ENCODE assay signal across 8 cellular contexts in the genomic region with DNA sequence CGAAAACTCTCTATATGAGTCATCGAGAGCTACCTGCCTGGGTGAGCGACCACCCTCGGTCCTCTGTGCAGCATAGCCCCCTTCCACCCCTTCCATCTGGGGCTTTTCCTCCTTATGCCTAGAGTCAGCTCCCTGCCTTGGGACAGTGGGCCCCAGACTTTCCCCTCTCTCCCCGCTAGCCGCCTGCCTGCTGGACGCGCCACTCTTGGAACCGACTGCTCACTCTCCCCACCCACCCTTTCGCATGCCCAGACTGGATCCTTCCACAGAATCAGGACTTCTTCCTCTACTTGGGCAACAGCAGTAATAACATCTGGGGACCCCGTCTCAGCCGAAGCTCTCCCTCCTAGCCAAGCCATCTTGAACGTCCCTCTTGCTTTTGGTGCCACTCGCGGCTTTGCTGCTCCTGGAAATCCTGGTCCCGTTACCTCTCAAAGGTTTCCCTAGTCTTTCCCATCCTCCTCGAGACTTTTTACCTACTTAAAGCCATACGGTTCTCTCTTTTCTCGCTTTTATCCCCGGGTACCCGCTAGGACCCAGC. TPM values are rescaled to one million over a fixed set of nuclear protein-coding genes. Genes with fewer than 3 reads are reported as not detected.
A peak's percentile ranks its signal among the peaks of the same experiment; 100 is the strongest.
DNase-seq lines count a peak whose midpoint lies in the region; ATAC-seq and TF ChIP-seq lines count a peak whose summit lies in the region.

No MANE protein-coding gene starts in this region.

- no peaks in the 10 kb centered on the region for H3K27me3 ChIP-seq in GM23338 (ENCODE audit: insufficient read depth)
- H3K27me3 ChIP-seq in gastroesophageal sphincter = no peaks in the 10 kb centered on the region
- no peaks in the 10 kb centered on the region for H3K27me3 ChIP-seq in parathyroid adenoma (ENCODE audit: control insufficient read depth, insufficient read depth, low read length)

- H3K27ac ChIP-seq in GM23338 (ENCODE audit: low read depth) = no peak overlapping the region
- peak overlapping the region; percentile 90 to 100 (median 97) for H3K27ac ChIP-seq in gastroesophageal sphincter
- peak overlapping the region; percentile 57 for H3K27ac ChIP-seq in parathyroid adenoma

- no peak for TF ChIP-seq EP300 in gastroesophageal sphincter (IDR thresholded peaks at IDR 0.05)

- peaks cover 4% of the 10 kb centered on the region; the same call in 1 of the 2 replicates for H3F3A ChIP-seq in GM23338 (replicated peaks; ENCODE audit: low read depth)

- ATAC-seq in GM23338 (peak; percentile 2), activated B cell treated with CpG ODN at 0.5 μM for 24 hours (ENCODE audit: low read depth) (no peak), gastroesophageal sphincter (peak; percentile 2)

- H3K4me3 ChIP-seq in AG09309 (ENCODE audit: control insufficient read depth, low read depth, low read length) = peak overlapping the region; percentile 95
- peak overlapping the region; percentile 89 for H3K4me3 ChIP-seq in GM23338
- peak overlapping the region; percentile 71 to 93 for H3K4me3 ChIP-seq in gastroesophageal sphincter
- H3K4me3 ChIP-seq in parathyroid adenoma (ENCODE audit: low read depth, low read length) = peak overlapping the region; percentile 82

- no peak for TF ChIP-seq POLR2A in gastroesophageal sphincter (IDR thresholded peaks at IDR 0.05)

- H3K36me3 Mint-ChIP-seq in GM23338 (ENCODE audit: low read depth) (peaks cover 39% of the 10 kb centered on the region), activated B cell treated with CpG ODN at 0.5 μM for 24 hours (ENCODE audit: low read depth) (peaks cover 52% of the 10 kb centered on the region)

- CTCF ChIA-PET in activated B cell treated with CpG ODN at 0.5 μM for 24 hours (lab: Charles Lee) = interaction anchor here (1.4 to 6.0 kb wide), 5 partner anchors 9 to 335 kb away, joined by 4 to 59 read pairs (median 8); partner anchors contain the start of genes RNF41, SMARCC2 and ZC3H10

- POLR2A ChIA-PET in activated B cell treated with CpG ODN at 0.5 μM for 24 hours (lab: Charles Lee) = interaction anchor here (0.6 to 6.3 kb wide), 25 partner anchors 8 to 559 kb away, joined by 3 to 104 read pairs (median 4); partner anchors contain the start of genes CNPY2, CS, IL23A and MYL6

- H3K27ac Mint-ChIP-seq in GM23338 = peak overlapping the region; percentile 98
- peak overlapping the region; percentile 98 for H3K27ac Mint-ChIP-seq in activated B cell treated with CpG ODN at 0.5 μM for 24 hours

- H3K27me3 Mint-ChIP-seq in GM23338 (ENCODE audit: insufficient read depth, low read depth, poor library complexity) (peaks cover 3% of the 10 kb centered on the region), activated B cell treated with CpG ODN at 0.5 μM for 24 hours (no peaks in the 10 kb centered on the region)

- H3K9me3 Mint-ChIP-seq in GM23338 (no peaks in the 10 kb centered on the region), activated B cell treated with CpG ODN at 0.5 μM for 24 hours (no peaks in the 10 kb centered on the region)

- H3K36me3 ChIP-seq in GM23338 (ENCODE audit: insufficient read depth) = peaks cover 20% of the 10 kb centered on the region
- peaks cover 0 to 38% of the 10 kb centered on the region in 2 donors for H3K36me3 ChIP-seq in gastroesophageal sphincter
- no peaks in the 10 kb centered on the region for H3K36me3 ChIP-seq in parathyroid adenoma (ENCODE audit: control insufficient read depth, insufficient read depth, low read length)

- H3K9me2 ChIP-seq in GM23338 (ENCODE audit: insufficient read depth) = no peaks in the 10 kb centered on the region

- H3K4me2 ChIP-seq in GM23338 (peak overlapping the region; percentile 89), parathyroid adenoma (ENCODE audit: low read length) (peak overlapping the region; percentile 90)

- H3K4me1 Mint-ChIP-seq in GM23338 (peaks cover 30% of the 10 kb centered on the region), activated B cell treated with CpG ODN at 0.5 μM for 24 hours (peaks cover 69% of the 10 kb centered on the region)

- H3K79me2 ChIP-seq in GM23338 (replicated peaks; ENCODE audit: insufficient read depth) = peaks cover 21% of the 10 kb centered on the region
- no peaks in the 10 kb centered on the region for H3K79me2 ChIP-seq in parathyroid adenoma

- DNase-seq in AG09309 (ENCODE audit: low read depth) = no peak
- no peak for DNase-seq in GM23338 (ENCODE audit: low spot score)
- DNase-seq in activated B cell treated with CpG ODN at 0.5 μM for 24 hours = no peak
- DNase-seq in COR-L47 (lab: John Stamatoyannopoulos, UW) = no peak
- no peak for DNase-seq in hippocampal formation (lab: John Stamatoyannopoulos, UW)
- DNase-seq in H4 (ENCODE audit: low spot score) = no peak

- 0% methylated on average over 9 to 16 of the region's 21 CpGs for WGBS in gastroesophageal sphincter (ENCODE audit: low coverage in 1 of 2), 2 donors

- TF ChIP-seq CTCF in AG09309 (IDR thresholded peaks at IDR 0.05; ENCODE audit: control insufficient read depth, insufficient read depth, low read depth, low read length, missing control alignments) (no peak), GM23338 (conservative IDR thresholded peaks at IDR 0.05; ENCODE audit: low read depth in 2 of 2) (no peak), activated B cell treated with CpG ODN at 0.5 μM for 24 hours (IDR thresholded peaks at IDR 0.05) (no peak), gastroesophageal sphincter (IDR thresholded peaks at IDR 0.05) (no peak), parathyroid adenoma (IDR thresholded peaks at IDR 0.05) (no peak)

- peaks cover 13% of the 10 kb centered on the region; the same call in 1 of the 2 replicates for H4K20me1 ChIP-seq in GM23338 (replicated peaks; ENCODE audit: insufficient read depth)

- H3K4me1 ChIP-seq in GM23338 (ENCODE audit: insufficient read depth) (peaks cover 17% of the 10 kb centered on the region), gastroesophageal sphincter (peaks cover 7 to 55% (median 14%) of the 10 kb centered on the region in 3 donors), parathyroid adenoma (peaks cover 17% of the 10 kb centered on the region)

- intact Hi-C loops in activated B cell treated with CpG ODN at 0.5 μM for 24 hours (cut with micrococcal nuclease) = loop anchor here (1.0 to 10.0 kb wide), 3 partner anchors 24 to 466 kb away; partner anchors contain the start of genes MYL6B and PA2G4

- H3K9ac ChIP-seq in parathyroid adenoma = no peak overlapping the region

- H3K9me3 ChIP-seq in gastroesophageal sphincter = no peaks in the 10 kb centered on the region
- H3K9me3 ChIP-seq in parathyroid adenoma (ENCODE audit: control insufficient read depth, low read length) = no peaks in the 10 kb centered on the region

- no peak overlapping the region; the same call in 1 of the 2 replicates for H2AFZ ChIP-seq in GM23338
- peak overlapping the region; percentile 72 for H2AFZ ChIP-seq in parathyroid adenoma

- H3K4me3 Mint-ChIP-seq in GM23338 (peak overlapping the region; percentile 98), activated B cell treated with CpG ODN at 0.5 μM for 24 hours (peak overlapping the region; percentile 97)

TF ChIP-seq in GM23338, 12 proteins besides CTCF, POLR2A, EP300 and RAD21 (continues in another document):
- TF ChIP-seq JUNB (IDR thresholded peaks at IDR 0.05; ENCODE audit: unreplicated experiment) = no peak

RNA-seq across cellular contexts. Expression of gene ESYT1, which starts 0.7 kb away (rescaled TPM):
- total RNA-seq in GM23338 (2014; rRNA removed; shearing (Covaris generic)) = 97.2 and 142 TPM in 2 replicates
- 23.3 and 26.2 TPM in 2 replicates for polyA plus RNA-seq in GM23338 (2016; fragmentation: Nextera tagmentation; extraction: Ambion mirVana)
- 120 and 137 TPM in 2 replicates for total RNA-seq in activated B cell treated with CpG ODN at 0.5 μM for 24 hours
- total RNA-seq in gastroesophageal sphincter = 100 to 1,000 TPM; 128 to 234 (median 167) TPM
- total RNA-seq in H4 (2014; rRNA removed; shearing (Covaris generic)) = 62.9 and 80.8 TPM in 2 replicates

RNA-seq across cellular contexts. Expression of gene ZC3H10, which starts 10.7 kb away (rescaled TPM):
- 4.2 and 5.4 TPM in 2 replicates for total RNA-seq in GM23338 (2014; rRNA removed; shearing (Covaris generic))
- 2.2 and 2.7 TPM in 2 replicates for polyA plus RNA-seq in GM23338 (2016; fragmentation: Nextera tagmentation; extraction: Ambion mirVana)
- total RNA-seq in activated B cell treated with CpG ODN at 0.5 μM for 24 hours (15.4 and 17.1 TPM in 2 replicates), gastroesophageal sphincter (1 to 10 TPM; 5.0 to 7.4 (median 5.8) TPM)
- total RNA-seq in H4 (2014; rRNA removed; shearing (Covaris generic)) = 1.9 and 2.4 TPM in 2 replicates

RNA-seq across cellular contexts. Expression of gene RPL41, which starts 12.3 kb away (rescaled TPM):
- total RNA-seq in GM23338 (2014; rRNA removed; shearing (Covaris generic)) = 1,633 and 2,039 TPM in 2 replicates
- polyA plus RNA-seq in GM23338 (2016; fragmentation: Nextera tagmentation; extraction: Ambion mirVana) = 3,858 and 3,875 TPM in 2 replicates
- 5,829 and 6,631 TPM in 2 replicates for total RNA-seq in activated B cell treated with CpG ODN at 0.5 μM for 24 hours
- total RNA-seq in gastroesophageal sphincter = 1,000 to 10,000 TPM; 1,487 to 4,346 (median 2,874) TPM
- 3,847 and 4,326 TPM in 2 replicates for total RNA-seq in H4 (2014; rRNA removed; shearing (Covaris generic))

RNA-seq across cellular contexts. Expression of gene MYL6B, which starts 23.6 kb away (rescaled TPM):
- 96.9 and 103 TPM in 2 replicates for total RNA-seq in GM23338 (2014; rRNA removed; shearing (Covaris generic))
- 164 and 170 TPM in 2 replicates for polyA plus RNA-seq in GM23338 (2016; fragmentation: Nextera tagmentation; extraction: Ambion mirVana)
- total RNA-seq in activated B cell treated with CpG ODN at 0.5 μM for 24 hours (25.2 and 36.2 TPM in 2 replicates), gastroesophageal sphincter (10 to 100 TPM; 14.3 to 57.9 (median 28.0) TPM)
- total RNA-seq in H4 (2014; rRNA removed; shearing (Covaris generic)) = 88.0 and 129 TPM in 2 replicates

RNA-seq across cellular contexts. Expression of gene PA2G4, which starts 24.4 kb away (rescaled TPM):
- total RNA-seq in GM23338 (2014; rRNA removed; shearing (Covaris generic)) = 231 and 237 TPM in 2 replicates
- polyA plus RNA-seq in GM23338 (2016; fragmentation: Nextera tagmentation; extraction: Ambion mirVana) = 349 and 373 TPM in 2 replicates
- 137 and 155 TPM in 2 replicates for total RNA-seq in activated B cell treated with CpG ODN at 0.5 μM for 24 hours
- total RNA-seq in gastroesophageal sphincter = 100 to 1,000 TPM in 3 of 4 donors, 10 to 100 TPM in 1; 99.4 to 115 (median 110) TPM
- 203 and 227 TPM in 2 replicates for total RNA-seq in H4 (2014; rRNA removed; shearing (Covaris generic))
